ENCODE assay signal across 8 cellular contexts in genomic region chr1:174726167-174726879, GRCh38.
A peak's percentile ranks its signal among the peaks of the same experiment; 100 is the strongest.
DNase-seq lines count a peak whose midpoint lies in the region; ATAC-seq and TF ChIP-seq lines count a peak whose summit lies in the region.

No MANE protein-coding gene starts in this region.

- H3K9me3 Mint-ChIP-seq in mesothelial cell of epicardium = no peaks in the 10 kb centered on the region

- peaks cover 2% of the 10 kb centered on the region for H3K4me1 Mint-ChIP-seq in mesothelial cell of epicardium

- H3K27me3 Mint-ChIP-seq in mesothelial cell of epicardium (ENCODE audit: low read depth) = no peaks in the 10 kb centered on the region

- H3K27ac Mint-ChIP-seq in mesothelial cell of epicardium = no peak overlapping the region

- peak; percentile 65 for DNase-seq in DMS53 (lab: John Stamatoyannopoulos, UW)
- DNase-seq in KG1 (lab: John Stamatoyannopoulos, UW) = peak; percentile 10
- peak; percentile 53 for DNase-seq in astrocyte of the hippocampus (ENCODE audit: low read depth, low spot score)
- DNase-seq in mesothelial cell of epicardium (ENCODE audit: low spot score in 2 of 2, unreplicated experiment in 2 of 2) = no peak
- no peak for DNase-seq in activated CD4-positive, alpha-beta T cell treated with anti-CD3 and anti-CD28 coated beads, Interleukin-2, amount 50 U/mL, for 4 hours
- no peak for DNase-seq in NK-92 treated with Interleukin-12 subunit alpha and Interleukin-12 subunit beta, amount 100 ng/mL, for 24 hours (lab: John Stamatoyannopoulos, UW)

- no peaks in the 10 kb centered on the region for H3K36me3 Mint-ChIP-seq in mesothelial cell of epicardium

- no peak overlapping the region for H3K4me3 Mint-ChIP-seq in mesothelial cell of epicardium

- no peak for ATAC-seq in HG02798 (IDR thresholded peaks at IDR 0.05; ENCODE audit: poor library complexity, unreplicated experiment)
- ATAC-seq in HG03378 (IDR thresholded peaks at IDR 0.05; ENCODE audit: unreplicated experiment) = no peak

- peak; percentile 74 for TF ChIP-seq CTCF in mesothelial cell of epicardium (IDR thresholded peaks at IDR 0.05; ENCODE audit: unreplicated experiment)

Comparison
In these comparisons a context has a peak if more than half of its experiments do, and no peak if none do; other contexts are left out.
1. DNase-seq: peak in DMS53 (single experiment), KG1 (single experiment) and astrocyte of the hippocampus (single experiment); none in mesothelial cell of epicardium (0 of 2), activated CD4-positive, alpha-beta T cell treated with anti-CD3 and anti-CD28 coated beads, Interleukin-2, amount 50 U/mL, for 4 hours (0 of 2) and NK-92 treated with Interleukin-12 subunit alpha and Interleukin-12 subunit beta, amount 100 ng/mL, for 24 hours (single experiment).